ENCODE assay signal across 1 cellular context in the genomic region with DNA sequence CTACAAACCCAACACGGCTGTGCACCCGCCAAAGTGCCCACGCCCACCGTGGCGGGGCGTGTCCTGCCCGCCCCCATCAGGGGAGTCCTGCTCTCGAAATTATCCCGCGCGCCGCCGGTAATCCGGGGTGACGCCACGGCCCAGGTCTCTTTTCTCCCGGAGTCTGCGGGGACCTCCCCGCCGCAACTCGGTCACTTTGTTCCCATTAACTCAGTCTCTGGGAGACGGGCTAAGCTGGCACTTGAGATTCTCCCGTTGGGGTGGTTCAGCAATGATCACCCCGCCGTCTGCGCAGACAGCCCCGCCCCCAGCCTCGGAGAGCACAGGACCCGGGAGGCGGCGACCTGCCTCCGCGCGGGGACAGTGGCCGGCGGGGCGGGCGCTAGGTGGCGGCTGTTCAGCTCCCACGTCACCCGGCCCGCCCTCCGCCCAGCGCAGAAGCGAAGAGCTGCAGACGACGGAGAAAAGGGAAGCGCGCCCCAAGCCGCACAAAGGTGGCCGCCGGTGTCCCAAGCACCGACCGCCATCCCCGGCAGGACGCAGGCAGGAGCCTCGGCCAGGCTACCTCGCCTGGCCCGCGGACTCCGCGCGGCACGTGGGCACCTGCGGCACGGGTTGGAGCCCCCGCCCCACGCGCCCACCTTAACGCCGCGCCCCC.
TF ChIP-seq lines count a peak whose summit lies in the region.

No MANE protein-coding gene starts in this region.

TF ChIP-seq in HEK293, 187 proteins besides CTCF, POLR2A, EP300 and RAD21 (continued from another document and continues in another):
- TF ChIP-seq, protein P1, sequence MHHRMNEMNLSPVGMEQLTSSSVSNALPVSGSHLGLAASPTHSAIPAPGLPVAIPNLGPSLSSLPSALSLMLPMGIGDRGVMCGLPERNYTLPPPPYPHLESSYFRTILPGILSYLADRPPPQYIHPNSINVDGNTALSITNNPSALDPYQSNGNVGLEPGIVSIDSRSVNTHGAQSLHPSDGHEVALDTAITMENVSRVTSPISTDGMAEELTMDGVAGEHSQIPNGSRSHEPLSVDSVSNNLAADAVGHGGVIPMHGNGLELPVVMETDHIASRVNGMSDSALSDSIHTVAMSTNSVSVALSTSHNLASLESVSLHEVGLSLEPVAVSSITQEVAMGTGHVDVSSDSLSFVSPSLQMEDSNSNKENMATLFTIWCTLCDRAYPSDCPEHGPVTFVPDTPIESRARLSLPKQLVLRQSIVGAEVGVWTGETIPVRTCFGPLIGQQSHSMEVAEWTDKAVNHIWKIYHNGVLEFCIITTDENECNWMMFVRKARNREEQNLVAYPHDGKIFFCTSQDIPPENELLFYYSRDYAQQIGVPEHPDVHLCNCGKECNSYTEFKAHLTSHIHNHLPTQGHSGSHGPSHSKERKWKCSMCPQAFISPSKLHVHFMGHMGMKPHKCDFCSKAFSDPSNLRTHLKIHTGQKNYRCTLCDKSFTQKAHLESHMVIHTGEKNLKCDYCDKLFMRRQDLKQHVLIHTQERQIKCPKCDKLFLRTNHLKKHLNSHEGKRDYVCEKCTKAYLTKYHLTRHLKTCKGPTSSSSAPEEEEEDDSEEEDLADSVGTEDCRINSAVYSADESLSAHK (tag by site-specific recombination; IDR thresholded peaks at IDR 0.05), result no peak
- TF ChIP-seq ZBTB20 (tag by site-specific recombination; IDR thresholded peaks at IDR 0.05) (peak; percentile 86), ZNF37A (tag by site-specific recombination; IDR thresholded peaks at IDR 0.05) (no peak), ZFP69B (tag by site-specific recombination; IDR thresholded peaks at IDR 0.05) (no peak), ZFP41 (tag by site-specific recombination; IDR thresholded peaks at IDR 0.05; ENCODE audit: borderline replicate concordance) (no peak), ZNF530 (tag by site-specific recombination; IDR thresholded peaks at IDR 0.05; ENCODE audit: low read depth) (no peak), KLF16 (tag by site-specific recombination; IDR thresholded peaks at IDR 0.05) (peak; percentile 78), ZNF626 (tag by site-specific recombination; IDR thresholded peaks at IDR 0.05) (no peak), YY1 (tag by site-specific recombination; IDR thresholded peaks at IDR 0.05) (peak; percentile 61; the same call in 1 of the 2 replicates), ZSCAN30 (tag by site-specific recombination; IDR thresholded peaks at IDR 0.05) (0 out of 2 replicates have a peak, but pooled peaks have one; percentile 31), SCRT1 (tag by site-specific recombination; IDR thresholded peaks at IDR 0.05; ENCODE audit: borderline replicate concordance) (no peak), ZNF423 (tag by site-specific recombination; IDR thresholded peaks at IDR 0.05) (no peak), KLF1 (tag by site-specific recombination; IDR thresholded peaks at IDR 0.05) (peak; percentile 95), ZNF404 (tag by site-specific recombination; IDR thresholded peaks at IDR 0.05) (no peak), ZSCAN16 (tag by site-specific recombination; IDR thresholded peaks at IDR 0.05) (no peak), ZNF670 (tag by site-specific recombination; IDR thresholded peaks at IDR 0.05; ENCODE audit: low read depth) (no peak), ZBTB7A (tag by site-specific recombination; IDR thresholded peaks at IDR 0.05; ENCODE audit: low read depth) (no peak), ZBTB17 (tag by site-specific recombination; IDR thresholded peaks at IDR 0.05) (peak; percentile 69), MZF1 (tag by site-specific recombination; IDR thresholded peaks at IDR 0.05; ENCODE audit: borderline replicate concordance) (no peak), ZNF623 (tag by site-specific recombination; IDR thresholded peaks at IDR 0.05) (no peak), ZNF350 (tag by site-specific recombination; IDR thresholded peaks at IDR 0.05) (no peak), ZNF133 (tag by site-specific recombination; IDR thresholded peaks at IDR 0.05) (no peak), ZNF48 (tag by site-specific recombination; IDR thresholded peaks at IDR 0.05) (no peak), ZNF596 (tag by site-specific recombination; IDR thresholded peaks at IDR 0.05) (no peak), ZNF24 (tag by site-specific recombination; IDR thresholded peaks at IDR 0.05) (no peak; the same call in 1 of the 2 replicates)
- TF ChIP-seq, protein P2, sequence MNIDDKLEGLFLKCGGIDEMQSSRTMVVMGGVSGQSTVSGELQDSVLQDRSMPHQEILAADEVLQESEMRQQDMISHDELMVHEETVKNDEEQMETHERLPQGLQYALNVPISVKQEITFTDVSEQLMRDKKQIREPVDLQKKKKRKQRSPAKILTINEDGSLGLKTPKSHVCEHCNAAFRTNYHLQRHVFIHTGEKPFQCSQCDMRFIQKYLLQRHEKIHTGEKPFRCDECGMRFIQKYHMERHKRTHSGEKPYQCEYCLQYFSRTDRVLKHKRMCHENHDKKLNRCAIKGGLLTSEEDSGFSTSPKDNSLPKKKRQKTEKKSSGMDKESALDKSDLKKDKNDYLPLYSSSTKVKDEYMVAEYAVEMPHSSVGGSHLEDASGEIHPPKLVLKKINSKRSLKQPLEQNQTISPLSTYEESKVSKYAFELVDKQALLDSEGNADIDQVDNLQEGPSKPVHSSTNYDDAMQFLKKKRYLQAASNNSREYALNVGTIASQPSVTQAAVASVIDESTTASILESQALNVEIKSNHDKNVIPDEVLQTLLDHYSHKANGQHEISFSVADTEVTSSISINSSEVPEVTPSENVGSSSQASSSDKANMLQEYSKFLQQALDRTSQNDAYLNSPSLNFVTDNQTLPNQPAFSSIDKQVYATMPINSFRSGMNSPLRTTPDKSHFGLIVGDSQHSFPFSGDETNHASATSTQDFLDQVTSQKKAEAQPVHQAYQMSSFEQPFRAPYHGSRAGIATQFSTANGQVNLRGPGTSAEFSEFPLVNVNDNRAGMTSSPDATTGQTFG (tag by site-specific recombination; IDR thresholded peaks at IDR 0.05; ENCODE audit: borderline replicate concordance), result no peak
- TF ChIP-seq, protein P3, sequence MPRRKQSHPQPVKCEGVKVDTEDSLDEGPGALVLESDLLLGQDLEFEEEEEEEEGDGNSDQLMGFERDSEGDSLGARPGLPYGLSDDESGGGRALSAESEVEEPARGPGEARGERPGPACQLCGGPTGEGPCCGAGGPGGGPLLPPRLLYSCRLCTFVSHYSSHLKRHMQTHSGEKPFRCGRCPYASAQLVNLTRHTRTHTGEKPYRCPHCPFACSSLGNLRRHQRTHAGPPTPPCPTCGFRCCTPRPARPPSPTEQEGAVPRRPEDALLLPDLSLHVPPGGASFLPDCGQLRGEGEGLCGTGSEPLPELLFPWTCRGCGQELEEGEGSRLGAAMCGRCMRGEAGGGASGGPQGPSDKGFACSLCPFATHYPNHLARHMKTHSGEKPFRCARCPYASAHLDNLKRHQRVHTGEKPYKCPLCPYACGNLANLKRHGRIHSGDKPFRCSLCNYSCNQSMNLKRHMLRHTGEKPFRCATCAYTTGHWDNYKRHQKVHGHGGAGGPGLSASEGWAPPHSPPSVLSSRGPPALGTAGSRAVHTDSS (tag by site-specific recombination; IDR thresholded peaks at IDR 0.05), result no peak
- TF ChIP-seq, protein P4, sequence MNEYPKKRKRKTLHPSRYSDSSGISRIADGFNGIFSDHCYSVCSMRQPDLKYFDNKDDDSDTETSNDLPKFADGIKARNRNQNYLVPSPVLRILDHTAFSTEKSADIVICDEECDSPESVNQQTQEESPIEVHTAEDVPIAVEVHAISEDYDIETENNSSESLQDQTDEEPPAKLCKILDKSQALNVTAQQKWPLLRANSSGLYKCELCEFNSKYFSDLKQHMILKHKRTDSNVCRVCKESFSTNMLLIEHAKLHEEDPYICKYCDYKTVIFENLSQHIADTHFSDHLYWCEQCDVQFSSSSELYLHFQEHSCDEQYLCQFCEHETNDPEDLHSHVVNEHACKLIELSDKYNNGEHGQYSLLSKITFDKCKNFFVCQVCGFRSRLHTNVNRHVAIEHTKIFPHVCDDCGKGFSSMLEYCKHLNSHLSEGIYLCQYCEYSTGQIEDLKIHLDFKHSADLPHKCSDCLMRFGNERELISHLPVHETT (tag by site-specific recombination; IDR thresholded peaks at IDR 0.05), result no peak
- TF ChIP-seq, protein P5, sequence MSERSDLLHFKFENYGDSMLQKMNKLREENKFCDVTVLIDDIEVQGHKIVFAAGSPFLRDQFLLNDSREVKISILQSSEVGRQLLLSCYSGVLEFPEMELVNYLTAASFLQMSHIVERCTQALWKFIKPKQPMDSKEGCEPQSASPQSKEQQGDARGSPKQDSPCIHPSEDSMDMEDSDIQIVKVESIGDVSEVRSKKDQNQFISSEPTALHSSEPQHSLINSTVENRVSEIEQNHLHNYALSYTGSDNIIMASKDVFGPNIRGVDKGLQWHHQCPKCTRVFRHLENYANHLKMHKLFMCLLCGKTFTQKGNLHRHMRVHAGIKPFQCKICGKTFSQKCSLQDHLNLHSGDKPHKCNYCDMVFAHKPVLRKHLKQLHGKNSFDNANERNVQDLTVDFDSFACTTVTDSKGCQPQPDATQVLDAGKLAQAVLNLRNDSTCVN (tag by site-specific recombination; optimal IDR thresholded peaks at IDR 0.05), result peak; percentile 93
- TF ChIP-seq, protein P6, sequence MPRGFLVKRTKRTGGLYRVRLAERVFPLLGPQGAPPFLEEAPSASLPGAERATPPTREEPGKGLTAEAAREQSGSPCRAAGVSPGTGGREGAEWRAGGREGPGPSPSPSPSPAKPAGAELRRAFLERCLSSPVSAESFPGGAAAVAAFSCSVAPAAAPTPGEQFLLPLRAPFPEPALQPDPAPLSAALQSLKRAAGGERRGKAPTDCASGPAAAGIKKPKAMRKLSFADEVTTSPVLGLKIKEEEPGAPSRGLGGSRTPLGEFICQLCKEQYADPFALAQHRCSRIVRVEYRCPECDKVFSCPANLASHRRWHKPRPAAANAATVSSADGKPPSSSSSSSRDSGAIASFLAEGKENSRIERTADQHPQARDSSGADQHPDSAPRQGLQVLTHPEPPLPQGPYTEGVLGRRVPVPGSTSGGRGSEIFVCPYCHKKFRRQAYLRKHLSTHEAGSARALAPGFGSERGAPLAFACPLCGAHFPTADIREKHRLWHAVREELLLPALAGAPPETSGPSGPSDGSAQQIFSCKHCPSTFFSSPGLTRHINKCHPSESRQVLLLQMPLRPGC (tag by site-specific recombination; IDR thresholded peaks at IDR 0.05), result no peak
- TF ChIP-seq, protein P7, sequence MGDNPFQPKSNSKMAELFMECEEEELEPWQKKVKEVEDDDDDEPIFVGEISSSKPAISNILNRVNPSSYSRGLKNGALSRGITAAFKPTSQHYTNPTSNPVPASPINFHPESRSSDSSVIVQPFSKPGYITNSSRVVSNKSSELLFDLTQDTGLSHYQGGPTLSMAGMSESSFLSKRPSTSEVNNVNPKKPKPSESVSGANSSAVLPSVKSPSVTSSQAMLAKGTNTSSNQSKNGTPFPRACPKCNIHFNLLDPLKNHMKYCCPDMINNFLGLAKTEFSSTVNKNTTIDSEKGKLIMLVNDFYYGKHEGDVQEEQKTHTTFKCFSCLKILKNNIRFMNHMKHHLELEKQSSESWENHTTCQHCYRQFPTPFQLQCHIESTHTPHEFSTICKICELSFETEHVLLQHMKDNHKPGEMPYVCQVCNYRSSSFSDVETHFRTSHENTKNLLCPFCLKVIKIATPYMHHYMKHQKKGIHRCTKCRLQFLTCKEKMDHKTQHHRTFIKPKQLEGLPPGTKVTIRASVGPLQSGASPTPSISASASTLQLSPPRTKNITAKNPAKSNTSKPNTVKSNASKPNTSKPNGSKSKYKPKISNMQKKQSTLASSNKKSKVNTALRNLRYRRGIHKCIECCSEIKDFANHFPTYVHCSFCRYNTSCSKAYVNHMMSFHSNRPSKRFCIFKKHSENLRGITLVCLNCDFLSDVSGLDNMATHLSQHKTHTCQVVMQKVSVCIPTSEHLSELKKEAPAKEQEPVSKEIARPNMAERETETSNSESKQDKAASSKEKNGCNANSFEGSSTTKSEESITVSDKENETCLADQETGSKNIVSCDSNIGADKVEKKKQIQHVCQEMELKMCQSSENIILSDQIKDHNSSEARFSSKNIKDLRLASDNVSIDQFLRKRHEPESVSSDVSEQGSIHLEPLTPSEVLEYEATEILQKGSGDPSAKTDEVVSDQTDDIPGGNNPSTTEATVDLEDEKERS (tag by site-specific recombination; IDR thresholded peaks at IDR 0.05), result no peak
- TF ChIP-seq, protein P8, sequence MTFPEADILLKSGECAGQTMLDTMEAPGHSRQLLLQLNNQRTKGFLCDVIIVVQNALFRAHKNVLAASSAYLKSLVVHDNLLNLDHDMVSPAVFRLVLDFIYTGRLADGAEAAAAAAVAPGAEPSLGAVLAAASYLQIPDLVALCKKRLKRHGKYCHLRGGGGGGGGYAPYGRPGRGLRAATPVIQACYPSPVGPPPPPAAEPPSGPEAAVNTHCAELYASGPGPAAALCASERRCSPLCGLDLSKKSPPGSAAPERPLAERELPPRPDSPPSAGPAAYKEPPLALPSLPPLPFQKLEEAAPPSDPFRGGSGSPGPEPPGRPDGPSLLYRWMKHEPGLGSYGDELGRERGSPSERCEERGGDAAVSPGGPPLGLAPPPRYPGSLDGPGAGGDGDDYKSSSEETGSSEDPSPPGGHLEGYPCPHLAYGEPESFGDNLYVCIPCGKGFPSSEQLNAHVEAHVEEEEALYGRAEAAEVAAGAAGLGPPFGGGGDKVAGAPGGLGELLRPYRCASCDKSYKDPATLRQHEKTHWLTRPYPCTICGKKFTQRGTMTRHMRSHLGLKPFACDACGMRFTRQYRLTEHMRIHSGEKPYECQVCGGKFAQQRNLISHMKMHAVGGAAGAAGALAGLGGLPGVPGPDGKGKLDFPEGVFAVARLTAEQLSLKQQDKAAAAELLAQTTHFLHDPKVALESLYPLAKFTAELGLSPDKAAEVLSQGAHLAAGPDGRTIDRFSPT (tag by site-specific recombination; IDR thresholded peaks at IDR 0.05), result peak; percentile 64
- TF ChIP-seq, protein P9, sequence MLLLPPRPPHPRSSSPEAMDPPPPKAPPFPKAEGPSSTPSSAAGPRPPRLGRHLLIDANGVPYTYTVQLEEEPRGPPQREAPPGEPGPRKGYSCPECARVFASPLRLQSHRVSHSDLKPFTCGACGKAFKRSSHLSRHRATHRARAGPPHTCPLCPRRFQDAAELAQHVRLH (tag by site-specific recombination; IDR thresholded peaks at IDR 0.05), result no peak
- TF ChIP-seq, protein P10, sequence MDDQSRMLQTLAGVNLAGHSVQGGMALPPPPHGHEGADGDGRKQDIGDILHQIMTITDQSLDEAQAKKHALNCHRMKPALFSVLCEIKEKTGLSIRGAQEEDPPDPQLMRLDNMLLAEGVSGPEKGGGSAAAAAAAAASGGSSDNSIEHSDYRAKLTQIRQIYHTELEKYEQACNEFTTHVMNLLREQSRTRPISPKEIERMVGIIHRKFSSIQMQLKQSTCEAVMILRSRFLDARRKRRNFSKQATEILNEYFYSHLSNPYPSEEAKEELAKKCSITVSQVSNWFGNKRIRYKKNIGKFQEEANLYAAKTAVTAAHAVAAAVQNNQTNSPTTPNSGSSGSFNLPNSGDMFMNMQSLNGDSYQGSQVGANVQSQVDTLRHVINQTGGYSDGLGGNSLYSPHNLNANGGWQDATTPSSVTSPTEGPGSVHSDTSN (CRISPR knock-in tag; IDR thresholded peaks at IDR 0.05), result peak; percentile 28; the same call in 1 of the 2 replicates
- TF ChIP-seq, protein P11, sequence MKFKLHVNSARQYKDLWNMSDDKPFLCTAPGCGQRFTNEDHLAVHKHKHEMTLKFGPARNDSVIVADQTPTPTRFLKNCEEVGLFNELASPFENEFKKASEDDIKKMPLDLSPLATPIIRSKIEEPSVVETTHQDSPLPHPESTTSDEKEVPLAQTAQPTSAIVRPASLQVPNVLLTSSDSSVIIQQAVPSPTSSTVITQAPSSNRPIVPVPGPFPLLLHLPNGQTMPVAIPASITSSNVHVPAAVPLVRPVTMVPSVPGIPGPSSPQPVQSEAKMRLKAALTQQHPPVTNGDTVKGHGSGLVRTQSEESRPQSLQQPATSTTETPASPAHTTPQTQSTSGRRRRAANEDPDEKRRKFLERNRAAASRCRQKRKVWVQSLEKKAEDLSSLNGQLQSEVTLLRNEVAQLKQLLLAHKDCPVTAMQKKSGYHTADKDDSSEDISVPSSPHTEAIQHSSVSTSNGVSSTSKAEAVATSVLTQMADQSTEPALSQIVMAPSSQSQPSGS (tag by site-specific recombination; IDR thresholded peaks at IDR 0.05; ENCODE audit: low read depth), result no peak
